Comparison of ENCODE assay signal across 1 cellular context in genomic region chr17:42554250-42555121, GRCh38.
TF ChIP-seq lines count a peak whose summit lies in the region.

No MANE protein-coding gene starts in this region.

TF ChIP-seq in A549, 52 proteins besides CTCF, POLR2A, EP300 and RAD21 (continued from another document):
- TF ChIP-seq ELK1 (IDR thresholded peaks at IDR 0.05; ENCODE audit: low read depth, low read length) (no peak), HEYL (CRISPR knock-in tag; IDR thresholded peaks at IDR 0.05) (no peak), HMGXB4 (CRISPR knock-in tag; IDR thresholded peaks at IDR 0.05; ENCODE audit: borderline replicate concordance) (0 out of 2 replicates have a peak, but pooled peaks have one; percentile 31), CHD2 (IDR thresholded peaks at IDR 0.05; ENCODE audit: low read length, partially characterized antibody) (no peak), POLR2AphosphoS2 (conservative IDR thresholded peaks at IDR 0.05; ENCODE audit: low read length) (no peak), HOXB13 (CRISPR knock-in tag; IDR thresholded peaks at IDR 0.05; ENCODE audit: low read depth) (0 out of 2 replicates have a peak, but pooled peaks have one; percentile 35), ESRRA (IDR thresholded peaks at IDR 0.05; ENCODE audit: borderline replicate concordance, low read length) (no peak), CHD4 (IDR thresholded peaks at IDR 0.05; ENCODE audit: borderline replicate concordance) (no peak), KDM1A (IDR thresholded peaks at IDR 0.05; ENCODE audit: low read depth) (no peak), HOXB5 (CRISPR knock-in tag; IDR thresholded peaks at IDR 0.05) (no peak), PBX3 (IDR thresholded peaks at IDR 0.05) (peak; percentile 53; the same call in 1 of the 2 replicates), PHF8 (IDR thresholded peaks at IDR 0.05; ENCODE audit: borderline replicate concordance, low read depth) (peak; percentile 83), HES2 (IDR thresholded peaks at IDR 0.05) (no peak), KDM5A (IDR thresholded peaks at IDR 0.05) (0 out of 2 replicates have a peak, but pooled peaks have one; percentile 25), SREBF2 (IDR thresholded peaks at IDR 0.05) (no peak), E2F6 (IDR thresholded peaks at IDR 0.05; ENCODE audit: borderline replicate concordance, low read depth) (peak; percentile 83), SMC3 (IDR thresholded peaks at IDR 0.05) (no peak), RFX5 (IDR thresholded peaks at IDR 0.05) (no peak)
